In genomic region chr13:99208185-99208584, GRCh38 we compare ENCODE assay signal across 2 cellular contexts.
TF ChIP-seq lines count a peak whose summit lies in the region.

No MANE protein-coding gene starts in this region.

TF ChIP-seq in HEK293, 187 proteins besides CTCF, POLR2A, EP300 and RAD21:
- TF ChIP-seq ZNF26 (tag by site-specific recombination; IDR thresholded peaks at IDR 0.05) = no peak
- peak; percentile 48 for TF ChIP-seq GLIS1 (tag by site-specific recombination; IDR thresholded peaks at IDR 0.05)
TF ChIP-seq in HEK293: peak in this region for 1.

TF ChIP-seq in K562, 482 proteins besides CTCF, POLR2A, EP300 and RAD21:
- no peak for TF ChIP-seq XRCC5 (IDR thresholded peaks at IDR 0.05; ENCODE audit: low read depth, low read length)
- TF ChIP-seq ZNF316 (IDR thresholded peaks at IDR 0.05) = 0 out of 2 replicates have a peak, but pooled peaks have one; percentile 13
- no peak for TF ChIP-seq ARID2 (IDR thresholded peaks at IDR 0.05)
- TF ChIP-seq, protein P1, sequence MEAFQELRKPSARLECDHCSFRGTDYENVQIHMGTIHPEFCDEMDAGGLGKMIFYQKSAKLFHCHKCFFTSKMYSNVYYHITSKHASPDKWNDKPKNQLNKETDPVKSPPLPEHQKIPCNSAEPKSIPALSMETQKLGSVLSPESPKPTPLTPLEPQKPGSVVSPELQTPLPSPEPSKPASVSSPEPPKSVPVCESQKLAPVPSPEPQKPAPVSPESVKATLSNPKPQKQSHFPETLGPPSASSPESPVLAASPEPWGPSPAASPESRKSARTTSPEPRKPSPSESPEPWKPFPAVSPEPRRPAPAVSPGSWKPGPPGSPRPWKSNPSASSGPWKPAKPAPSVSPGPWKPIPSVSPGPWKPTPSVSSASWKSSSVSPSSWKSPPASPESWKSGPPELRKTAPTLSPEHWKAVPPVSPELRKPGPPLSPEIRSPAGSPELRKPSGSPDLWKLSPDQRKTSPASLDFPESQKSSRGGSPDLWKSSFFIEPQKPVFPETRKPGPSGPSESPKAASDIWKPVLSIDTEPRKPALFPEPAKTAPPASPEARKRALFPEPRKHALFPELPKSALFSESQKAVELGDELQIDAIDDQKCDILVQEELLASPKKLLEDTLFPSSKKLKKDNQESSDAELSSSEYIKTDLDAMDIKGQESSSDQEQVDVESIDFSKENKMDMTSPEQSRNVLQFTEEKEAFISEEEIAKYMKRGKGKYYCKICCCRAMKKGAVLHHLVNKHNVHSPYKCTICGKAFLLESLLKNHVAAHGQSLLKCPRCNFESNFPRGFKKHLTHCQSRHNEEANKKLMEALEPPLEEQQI (IDR thresholded peaks at IDR 0.05) = no peak
